ENCODE assay signal across 27 cellular contexts in genomic region chr6:84461461-84461860, GRCh38.
"Had no signal": no experiment of that assay in that cellular context is flagged by ENCODE, and none has a peak within 500 bp of the region (broad histone marks: within the 10 kb centered on the region; RNA-seq: fewer than 3 reads in every experiment).

No MANE protein-coding gene starts in this region.

- H3K4me1 ChIP-seq: stomach, suprapubic skin, testis, thyroid gland, tibial nerve, transverse colon, upper lobe of left lung, upper lobe of right lung, uterus, vagina had no signal

- DNase-seq: stimulated activated CD4-positive, alpha-beta T cell treated with anti-CD3 and anti-CD28 coated beads, Interleukin-2, amount 100 ng/mL, for 48 hours; stimulated activated CD4-positive, alpha-beta T cell treated with anti-CD3 and anti-CD28 coated beads, Interleukin-4, amount 100 ng/mL, for 1 hour; stimulated activated CD4-positive, alpha-beta T cell treated with anti-CD3 and anti-CD28 coated beads, Interleukin-4, amount 100 ng/mL, for 24 hours; stimulated activated CD4-positive, alpha-beta T cell treated with anti-CD3 and anti-CD28 coated beads, Interleukin-4, amount 100 ng/mL, for 4 hours; stimulated activated CD8-positive, alpha-beta memory T cell treated with anti-CD3 and anti-CD28 coated beads, Interleukin-4, amount 100 ng/mL, for 48 hours; stimulated activated naive B cell treated with anti-CD40 and anti-IgM and Interleukin-4, amounts not matched to agents 10 μg/mL and 1 μg/mL and 100 μg/mL, for 72 hours; stimulated activated naive CD4-positive, alpha-beta T cell; stimulated activated naive CD4-positive, alpha-beta T cell treated with Interleukin-2 at 50 U/mL for 16 hours; stimulated activated naive CD8-positive, alpha-beta T cell treated with anti-CD3 and anti-CD28 coated beads, Interleukin-15, amount 100 ng/mL, for 72 hours; stimulated activated naive CD8-positive, alpha-beta T cell treated with anti-CD3 and anti-CD28 coated beads, Interleukin-15, Interleukin-2, amounts not matched to agents 100 U/mL and 50 U/mL, for 24 hours; stomach; substantia nigra; testis; thyroid gland; tibial artery; transverse colon; trophoblast cell; upper lobe of left lung; upper lobe of right lung; uterus had no signal

- H3K9me3 ChIP-seq: stomach, suprapubic skin, testis, thoracic aorta, thyroid gland, tibial artery, tibial nerve, transverse colon, upper lobe of left lung, upper lobe of right lung, uterus, vagina had no signal

- FAIRE-seq: urothelium cell line had no signal

- H3K27ac ChIP-seq: stomach, suprapubic skin, testis, thyroid gland, tibial artery, tibial nerve, transverse colon, upper lobe of left lung, upper lobe of right lung, uterus, vagina had no signal

- H3K27me3 ChIP-seq: stomach, suprapubic skin, testis, thyroid gland, tibial artery, tibial nerve, transverse colon, upper lobe of left lung, upper lobe of right lung, uterus, vagina had no signal

- H3K4me3 ChIP-seq: stomach, suprapubic skin, testis, thoracic aorta, thyroid gland, tibial artery, tibial nerve, transverse colon, upper lobe of left lung, upper lobe of right lung, uterus, vagina had no signal

- H3K36me3 ChIP-seq: stomach, suprapubic skin, thoracic aorta, thyroid gland, tibial artery, tibial nerve, transverse colon, upper lobe of left lung, upper lobe of right lung, uterus, vagina had no signal

- ATAC-seq: stimulated activated effector memory CD8-positive, alpha-beta T cell treated with anti-CD3 and anti-CD28 coated beads, Interleukin-12 subunit alpha, Interleukin-12 subunit beta, amount 100 ng/mL, for 72 hours; stimulated activated memory B cell treated with anti-CD40 and anti-IgM and Interleukin-4, amounts not matched to agents 10 μg/mL and 1 μg/mL and 100 μg/mL, for 72 hours; stimulated activated naive B cell treated with anti-CD40 and anti-IgM and Interleukin-4, amounts not matched to agents 10 μg/mL and 1 μg/mL and 100 μg/mL, for 72 hours; stimulated activated naive CD8-positive, alpha-beta T cell treated with anti-CD3 and anti-CD28 coated beads, Interleukin-15, amount 100 ng/mL, for 72 hours; stimulated activated naive CD8-positive, alpha-beta T cell treated with anti-CD3 and anti-CD28 coated beads, Interleukin-15, Interleukin-2, amounts not matched to agents 100 U/mL and 50 U/mL, for 24 hours; upper lobe of right lung had no signal
